8 cellular contexts compared by ENCODE assay signal in genomic region chr17:40113110-40113960, GRCh38. TPM values are rescaled to one million over a fixed set of nuclear protein-coding genes. Genes with fewer than 3 reads are reported as not detected.
DNase-seq lines count a peak whose midpoint lies in the region; ATAC-seq and TF ChIP-seq lines count a peak whose summit lies in the region.

No MANE protein-coding gene starts in this region.

- no peaks in the 10 kb centered on the region for H3K36me3 Mint-ChIP-seq in activated T-helper 17 cell treated with anti-CD3 and anti-CD28 coated beads, Interleukin-2, amount 50 U/mL, for 72 hours (ENCODE audit: low read depth)
- no peaks in the 10 kb centered on the region for H3K36me3 Mint-ChIP-seq in natural killer cell

- DNase-seq in EH (ENCODE audit: low read depth) = peak; percentile 95
- DNase-seq in GM23248 = peak; percentile 97
- DNase-seq in RPMI7951 (ENCODE audit: low read depth) = peak; percentile 92
- DNase-seq in fibroblast of mammary gland (ENCODE audit: low read depth) = peak; percentile 96
- peak; percentile 86 for DNase-seq in natural killer cell
- DNase-seq in stimulated activated naive CD4-positive, alpha-beta T cell (lab: John Stamatoyannopoulos, UW) = peak; percentile 84 to 92 (median 90)

- H3K27ac Mint-ChIP-seq in activated T-helper 17 cell treated with anti-CD3 and anti-CD28 coated beads, Interleukin-2, amount 50 U/mL, for 72 hours = peak overlapping the region; percentile 80
- H3K27ac Mint-ChIP-seq in natural killer cell = peak overlapping the region; percentile 98 to 99

- ATAC-seq in activated T-helper 17 cell treated with anti-CD3 and anti-CD28 coated beads, Interleukin-2, amount 50 U/mL, for 72 hours (replicated peaks) = peak; percentile 86
- ATAC-seq in natural killer cell = peak; percentile 81 to 93 (median 88)

- H3K4me3 ChIP-seq in GM23248 (peak overlapping the region; percentile 64), fibroblast of mammary gland (ENCODE audit: control insufficient read depth, low read depth, low read length) (peak overlapping the region; percentile 43)

- peak overlapping the region; percentile 77 for H3K4me3 Mint-ChIP-seq in activated T-helper 17 cell treated with anti-CD3 and anti-CD28 coated beads, Interleukin-2, amount 50 U/mL, for 72 hours
- peak overlapping the region; percentile 86 for H3K4me3 Mint-ChIP-seq in natural killer cell

- no peaks in the 10 kb centered on the region for H3K27me3 Mint-ChIP-seq in activated T-helper 17 cell treated with anti-CD3 and anti-CD28 coated beads, Interleukin-2, amount 50 U/mL, for 72 hours
- H3K27me3 Mint-ChIP-seq in natural killer cell (ENCODE audit: low read depth in 2 of 2) = no peaks in the 10 kb centered on the region

- 2% methylated on average over 18 of the region's 18 CpGs for WGBS in GM23248 (ENCODE audit: low coverage in 1 of 2, low lambda C conversion rate in 2 of 2, missing lambda C conversion rate in 2 of 2), 2 experiments

- in situ Hi-C loops in GM23248 (cut with MboI) = no loop called here

- peak overlapping the region; percentile 90 for H3K4me2 ChIP-seq in GM23248 (ENCODE audit: unreplicated experiment)

- peak overlapping the region; percentile 85 for H3K9ac ChIP-seq in GM23248

- H3F3A ChIP-seq in GM23248 (ENCODE audit: insufficient read depth) = peaks cover 73% of the 10 kb centered on the region

- H4K20me1 ChIP-seq in GM23248 (ENCODE audit: insufficient read depth) = no peaks in the 10 kb centered on the region

- H2AFZ ChIP-seq in GM23248 = peak overlapping the region; percentile 77

- H3K4me1 Mint-ChIP-seq in activated T-helper 17 cell treated with anti-CD3 and anti-CD28 coated beads, Interleukin-2, amount 50 U/mL, for 72 hours = peaks cover 41% of the 10 kb centered on the region
- H3K4me1 Mint-ChIP-seq in natural killer cell = peaks cover 46 to 49% of the 10 kb centered on the region in 2 donors

- no peaks in the 10 kb centered on the region for H3K36me3 ChIP-seq in GM23248 (ENCODE audit: low read depth)

- intact Hi-C loops in natural killer cell (cut with micrococcal nuclease) = loop anchor here (1.0 to 5.0 kb wide), 5 partner anchors 17 to 55 kb away; partner anchors contain the start of genes CASC3 and THRA

- no peaks in the 10 kb centered on the region for H3K27me3 ChIP-seq in GM23248 (replicated peaks; ENCODE audit: insufficient read depth)

- no peaks in the 10 kb centered on the region for H3K9me2 ChIP-seq in GM23248 (ENCODE audit: insufficient read depth)

- H3K79me2 ChIP-seq in GM23248 (ENCODE audit: insufficient read depth) = no peaks in the 10 kb centered on the region

- H3K9me3 ChIP-seq in GM23248 (ENCODE audit: low read depth) = no peaks in the 10 kb centered on the region

- peaks cover 58% of the 10 kb centered on the region for H3K4me1 ChIP-seq in GM23248 (ENCODE audit: insufficient read depth)

- H3K9me3 Mint-ChIP-seq in activated T-helper 17 cell treated with anti-CD3 and anti-CD28 coated beads, Interleukin-2, amount 50 U/mL, for 72 hours = no peaks in the 10 kb centered on the region
- no peaks in the 10 kb centered on the region for H3K9me3 Mint-ChIP-seq in natural killer cell

- TF ChIP-seq CTCF in LNCAP (IDR thresholded peaks at IDR 0.05) = peak; percentile 91
- peak; percentile 92 for TF ChIP-seq CTCF in fibroblast of mammary gland (conservative IDR thresholded peaks at IDR 0.05; ENCODE audit: control insufficient read depth, insufficient read depth, low read depth, low read length)
- TF ChIP-seq CTCF in natural killer cell (IDR thresholded peaks at IDR 0.05) = peak; percentile 82

- H3K27ac ChIP-seq in GM23248 = peak overlapping the region; percentile 93

RNA-seq across cellular contexts. Expression of gene MSL1, which starts 8.4 kb away (rescaled TPM):
- total RNA-seq in GM23248 (2014; rRNA removed; shearing (Covaris generic)) = 45.3 and 76.1 TPM in 2 replicates
- polyA plus RNA-seq in GM23248 (2016; fragmentation: Nextera tagmentation; extraction: Ambion mirVana) = 8.9 and 9.0 TPM in 2 replicates
- total RNA-seq in RPMI7951 (2014; rRNA removed; shearing (Covaris generic)) = 35.5 and 46.5 TPM in 2 replicates
- total RNA-seq in activated T-helper 17 cell treated with anti-CD3 and anti-CD28 coated beads, Interleukin-2, amount 50 U/mL, for 72 hours = 100 to 1,000 TPM in 1 of 2 donors, 10 to 100 TPM in 1; 80.5 to 114 TPM
- total RNA-seq in natural killer cell = 100 to 1,000 TPM in 2 of 3 donors, 10 to 100 TPM in 1; 99.0 to 124 (median 110) TPM

RNA-seq across cellular contexts. Expression of gene NR1D1, which starts 12.9 kb away (rescaled TPM):
- total RNA-seq in GM23248 (2014; rRNA removed; shearing (Covaris generic)) = 0.76 and 2.4 TPM in 2 replicates
- 4.6 and 5.4 TPM in 2 replicates for polyA plus RNA-seq in GM23248 (2016; fragmentation: Nextera tagmentation; extraction: Ambion mirVana)
- total RNA-seq in RPMI7951 (2014; rRNA removed; shearing (Covaris generic)) = 2.3 and 5.5 TPM in 2 replicates
- total RNA-seq in activated T-helper 17 cell treated with anti-CD3 and anti-CD28 coated beads, Interleukin-2, amount 50 U/mL, for 72 hours = 10 to 100 TPM; 12.2 to 21.8 TPM
- total RNA-seq in natural killer cell = 10 to 100 TPM in 1 of 3 donors, 1 to 10 TPM in 2; 8.8 to 10.1 (median 9.9) TPM

RNA-seq across cellular contexts. Expression of gene CASC3, which starts 27.0 kb away (rescaled TPM):
- total RNA-seq in GM23248 (2014; rRNA removed; shearing (Covaris generic)) = 28.7 and 49.3 TPM in 2 replicates
- polyA plus RNA-seq in GM23248 (2016; fragmentation: Nextera tagmentation; extraction: Ambion mirVana) = 37.1 and 39.1 TPM in 2 replicates
- 23.1 and 37.0 TPM in 2 replicates for total RNA-seq in RPMI7951 (2014; rRNA removed; shearing (Covaris generic))
- total RNA-seq in activated T-helper 17 cell treated with anti-CD3 and anti-CD28 coated beads, Interleukin-2, amount 50 U/mL, for 72 hours = 100 to 1,000 TPM; 110 to 244 TPM
- 100 to 1,000 TPM; 178 to 213 (median 187) TPM for total RNA-seq in natural killer cell

RNA-seq across cellular contexts. Expression of gene THRA, which starts 50.6 kb away (rescaled TPM):
- total RNA-seq in GM23248 (2014; rRNA removed; shearing (Covaris generic)) = 33.3 and 36.2 TPM in 2 replicates
- polyA plus RNA-seq in GM23248 (2016; fragmentation: Nextera tagmentation; extraction: Ambion mirVana) = 15.8 and 16.4 TPM in 2 replicates
- total RNA-seq in RPMI7951 (2014; rRNA removed; shearing (Covaris generic)) = 16.3 and 20.0 TPM in 2 replicates
- total RNA-seq in activated T-helper 17 cell treated with anti-CD3 and anti-CD28 coated beads, Interleukin-2, amount 50 U/mL, for 72 hours = 10 to 100 TPM; 10.3 to 14.4 TPM
- 10 to 100 TPM; 40.8 to 55.7 (median 42.3) TPM for total RNA-seq in natural killer cell

RNA-seq across cellular contexts. Expression of gene MED24, which starts 59.1 kb away (rescaled TPM):
- total RNA-seq in GM23248 (2014; rRNA removed; shearing (Covaris generic)) = 35.3 and 37.3 TPM in 2 replicates
- 33.6 and 35.2 TPM in 2 replicates for polyA plus RNA-seq in GM23248 (2016; fragmentation: Nextera tagmentation; extraction: Ambion mirVana)
- total RNA-seq in RPMI7951 (2014; rRNA removed; shearing (Covaris generic)) = 44.9 and 47.8 TPM in 2 replicates
- 100 to 1,000 TPM in 1 of 2 donors, 10 to 100 TPM in 1; 83.5 to 140 TPM for total RNA-seq in activated T-helper 17 cell treated with anti-CD3 and anti-CD28 coated beads, Interleukin-2, amount 50 U/mL, for 72 hours
- total RNA-seq in natural killer cell = 100 to 1,000 TPM; 115 to 141 (median 126) TPM

Comparison
In these comparisons a context has a peak if more than half of its experiments do, and no peak if none do; other contexts are left out.
1. Peak in every context shown above with its lines: DNase-seq, ATAC-seq, H3K4me3 ChIP-seq and H3K27ac ChIP-seq.